In genomic region chr4:78939667-78940008, GRCh38 we compare ENCODE assay signal across 8 cellular contexts. TPM values are rescaled to one million over a fixed set of nuclear protein-coding genes. Genes with fewer than 3 reads are reported as not detected.
DNase-seq lines count a peak whose midpoint lies in the region; ATAC-seq and TF ChIP-seq lines count a peak whose summit lies in the region.

No MANE protein-coding gene starts in this region.

- H3K27ac Mint-ChIP-seq in activated naive CD4-positive, alpha-beta T cell treated with anti-CD3 and anti-CD28 coated beads, Interleukin-2, amount 50 U/mL, for 24 hours: peak overlapping the region; percentile 71
- H3K27ac Mint-ChIP-seq in WTC11 (peak overlapping the region; percentile 51; the same call in 1 of the 2 replicates), immature natural killer cell (peak overlapping the region; percentile 31 to 80 (median 57))

- no peaks in the 10 kb centered on the region for H3K27me3 ChIP-seq in thoracic aorta (replicated peaks; ENCODE audit: insufficient read depth)

- peaks cover 39% of the 10 kb centered on the region for H3K4me1 Mint-ChIP-seq in activated naive CD4-positive, alpha-beta T cell treated with anti-CD3 and anti-CD28 coated beads, Interleukin-2, amount 50 U/mL, for 24 hours
- peaks cover 36% of the 10 kb centered on the region for H3K4me1 Mint-ChIP-seq in WTC11
- H3K4me1 Mint-ChIP-seq in immature natural killer cell: peaks cover 18 to 36% of the 10 kb centered on the region in 2 donors

- H3K27ac ChIP-seq in thoracic aorta: no peak overlapping the region

- ATAC-seq in HG03045 (IDR thresholded peaks at IDR 0.05; ENCODE audit: unreplicated experiment) (peak; percentile 20), WTC11 (no peak; the same call in 1 of the 2 replicates), thoracic aorta (ENCODE audit: insufficient number of reproducible peaks, low FRiP score, low read depth) (peak; percentile 16), HG03521 (IDR thresholded peaks at IDR 0.05; ENCODE audit: unreplicated experiment) (no peak)

- no peak for DNase-seq in activated naive CD4-positive, alpha-beta T cell (lab: John Stamatoyannopoulos, UW)
- no peak for DNase-seq in WTC11 (ENCODE audit: low spot score)
- no peak for DNase-seq in immature natural killer cell
- DNase-seq in thoracic aorta (ENCODE audit: low spot score): no peak
- DNase-seq in T-helper 9 cell: no peak

- H3K4me3 Mint-ChIP-seq in activated naive CD4-positive, alpha-beta T cell treated with anti-CD3 and anti-CD28 coated beads, Interleukin-2, amount 50 U/mL, for 24 hours: peak overlapping the region; percentile 87
- peak overlapping the region; percentile 71 for H3K4me3 Mint-ChIP-seq in WTC11
- H3K4me3 Mint-ChIP-seq in immature natural killer cell: peak overlapping the region; percentile 82 to 86 (median 83)

- H3K4me3 ChIP-seq in thoracic aorta: peak overlapping the region; percentile 83

- no peaks in the 10 kb centered on the region for H3K9me3 Mint-ChIP-seq in activated naive CD4-positive, alpha-beta T cell treated with anti-CD3 and anti-CD28 coated beads, Interleukin-2, amount 50 U/mL, for 24 hours
- H3K9me3 Mint-ChIP-seq in WTC11 (no peaks in the 10 kb centered on the region), immature natural killer cell (no peaks in the 10 kb centered on the region)

- CTCF ChIA-PET in WTC11 (lab: Charles Lee): interaction anchor here (1.1 kb wide), 1 partner anchor 51 kb away, joined by 4 read pairs; no protein-coding TSS in a partner anchor

- TF ChIP-seq CTCF in WTC11 (IDR thresholded peaks at IDR 0.05) (no peak), thoracic aorta (IDR thresholded peaks at IDR 0.05) (no peak)

- no peaks in the 10 kb centered on the region for H3K36me3 ChIP-seq in thoracic aorta

- H3K9me3 ChIP-seq in thoracic aorta: no peaks in the 10 kb centered on the region

- peaks cover 3% of the 10 kb centered on the region for H3K27me3 Mint-ChIP-seq in activated naive CD4-positive, alpha-beta T cell treated with anti-CD3 and anti-CD28 coated beads, Interleukin-2, amount 50 U/mL, for 24 hours
- H3K27me3 Mint-ChIP-seq in WTC11 (ENCODE audit: low read depth) (peaks cover 29% of the 10 kb centered on the region), immature natural killer cell (ENCODE audit: low read depth in 3 of 3) (peaks cover 2 to 4% (median 3%) of the 10 kb centered on the region in 3 donors)

- peaks cover 1% of the 10 kb centered on the region for H3K36me3 Mint-ChIP-seq in activated naive CD4-positive, alpha-beta T cell treated with anti-CD3 and anti-CD28 coated beads, Interleukin-2, amount 50 U/mL, for 24 hours
- H3K36me3 Mint-ChIP-seq in WTC11 (no peaks in the 10 kb centered on the region), immature natural killer cell (no peaks in the 10 kb centered on the region)

- POLR2A ChIA-PET in WTC11 (lab: Charles Lee): interaction anchor here (0.6 kb wide), 2 partner anchors 59 to 1349 kb away, joined by 3 to 4 read pairs; no protein-coding TSS in a partner anchor

- H3K4me1 ChIP-seq in thoracic aorta (ENCODE audit: control insufficient read depth in 1 of 2, low read depth in 2 of 2): peaks cover 7 to 27% of the 10 kb centered on the region in 2 donors

TF ChIP-seq in WTC11, 78 proteins besides CTCF, POLR2A, EP300 and RAD21:
- TF ChIP-seq USF2 (CRISPR knock-in tag; IDR thresholded peaks at IDR 0.05): no peak
- TF ChIP-seq EMX1 (CRISPR knock-in tag; IDR thresholded peaks at IDR 0.05): no peak
- TF ChIP-seq ZNF263 (CRISPR knock-in tag; IDR thresholded peaks at IDR 0.05; ENCODE audit: low read depth): no peak
- TF ChIP-seq NFATC4 (CRISPR knock-in tag; IDR thresholded peaks at IDR 0.05): no peak
- TF ChIP-seq FOXP4 (CRISPR knock-in tag; IDR thresholded peaks at IDR 0.05): no peak
- no peak for TF ChIP-seq TEAD1 (CRISPR knock-in tag; IDR thresholded peaks at IDR 0.05)
- TF ChIP-seq CREB1 (CRISPR knock-in tag; IDR thresholded peaks at IDR 0.05): no peak
- no peak for TF ChIP-seq ZNF425 (CRISPR knock-in tag; conservative IDR thresholded peaks at IDR 0.05)
- TF ChIP-seq ATF2 (CRISPR knock-in tag; IDR thresholded peaks at IDR 0.05; ENCODE audit: borderline replicate concordance, low read depth): no peak
- no peak for TF ChIP-seq HMGA2 (CRISPR knock-in tag; IDR thresholded peaks at IDR 0.05)
- no peak for TF ChIP-seq RELA (CRISPR knock-in tag; IDR thresholded peaks at IDR 0.05; ENCODE audit: borderline replicate concordance)
- TF ChIP-seq OVOL2 (CRISPR knock-in tag; IDR thresholded peaks at IDR 0.05; ENCODE audit: borderline replicate concordance): no peak

RNA-seq across cellular contexts. Expression of gene PAQR3, which starts 0.4 kb away (rescaled TPM):
- total RNA-seq in WTC11 (2021) (28.1 to 29.2 TPM (median 29.0 TPM) in 3 replicates), thoracic aorta (10 to 100 TPM in 1 of 2 donors, 1 to 10 TPM in 1; 9.1 to 22.6 TPM)
- 1 to 10 TPM; 3.5 to 6.1 (median 5.9) TPM for polyA plus RNA-seq in immature natural killer cell

Comparison
In these comparisons a context has a peak if more than half of its experiments do, and no peak if none do; other contexts are left out.
1. ATAC-seq: peak in HG03045 (single experiment) and thoracic aorta (single experiment); none in WTC11 (single experiment) and HG03521 (single experiment).
2. Peak in every context shown above with its lines, with median percentiles within 50 percentile points of each other: H3K27ac Mint-ChIP-seq and H3K4me3 Mint-ChIP-seq.